ENCODE assay signal across 18 cellular contexts in the genomic region with DNA sequence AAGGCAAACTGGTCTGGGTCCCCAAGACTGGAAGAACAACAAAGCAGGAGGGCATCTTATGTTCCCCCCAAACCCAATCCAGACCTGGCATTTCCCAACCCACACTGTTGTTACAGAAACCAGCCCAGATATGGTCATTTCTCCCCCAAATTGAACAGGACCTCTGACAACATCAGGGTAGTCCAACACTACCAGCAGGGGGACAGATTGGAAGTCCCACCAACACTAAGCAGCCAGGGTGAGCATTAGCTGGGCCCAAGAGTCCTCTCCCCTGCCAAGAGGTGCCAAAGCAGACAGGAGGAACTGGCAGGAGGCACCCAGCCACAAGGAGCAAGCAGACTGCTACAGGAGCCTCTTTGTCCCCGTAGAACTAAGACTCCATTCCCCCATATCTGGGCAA.
"Had no signal": no experiment of that assay in that cellular context is flagged by ENCODE, and none has a peak within 500 bp of the region (broad histone marks: within the 10 kb centered on the region; RNA-seq: fewer than 3 reads in every experiment).

No MANE protein-coding gene starts in this region.

- H3K36me3 ChIP-seq: SJCRH30 had no signal

- DNase-seq: KBM-7, MV-4-11, NCI-H1092 treated with DMSO at 0.1 percent for 48 hours, NCI-H1436, NCI-H187, NCI-H2029, NCI-H2081 treated with DMSO at 0.1 percent for 48 hours, NCI-H2171, NCI-H226, NCI-H446, NCI-H510A, NCI-H524 treated with DMSO at 0.1 percent for 48 hours, NCI-H69, NCI-H774, RPMI8226, SHP77, SJCRH30 had no signal

- H3K4me1 ChIP-seq: SJCRH30 had no signal

- H3K27me3 ChIP-seq: SJCRH30 had no signal

- H3K4me3 ChIP-seq: SJCRH30 had no signal

- H3K27ac ChIP-seq: HL-60, SJCRH30 had no signal
